In genomic region chr3:149406244-149406752, GRCh38 we compare ENCODE assay signal across 1 cellular context.
A peak's percentile ranks its signal among the peaks of the same experiment; 100 is the strongest.
TF ChIP-seq lines count a peak whose summit lies in the region.

No MANE protein-coding gene starts in this region.

TF ChIP-seq in HEK293, 187 proteins besides CTCF, POLR2A, EP300 and RAD21 (continued from another document):
- TF ChIP-seq ZBTB11 (tag by site-specific recombination; conservative IDR thresholded peaks at IDR 0.05; ENCODE audit: low read depth) (no peak), ZNF366 (tag by site-specific recombination; conservative IDR thresholded peaks at IDR 0.05) (peak; percentile 86), INSM2 (tag by site-specific recombination; IDR thresholded peaks at IDR 0.05) (no peak), ZNF837 (tag by site-specific recombination; IDR thresholded peaks at IDR 0.05) (no peak), ZNF610 (tag by site-specific recombination; IDR thresholded peaks at IDR 0.05; ENCODE audit: borderline replicate concordance) (no peak), HOXC10 (CRISPR knock-in tag; IDR thresholded peaks at IDR 0.05) (no peak)
TF ChIP-seq in HEK293: peak in this region for 2.
